ENCODE assay signal across 8 cellular contexts in the genomic region with DNA sequence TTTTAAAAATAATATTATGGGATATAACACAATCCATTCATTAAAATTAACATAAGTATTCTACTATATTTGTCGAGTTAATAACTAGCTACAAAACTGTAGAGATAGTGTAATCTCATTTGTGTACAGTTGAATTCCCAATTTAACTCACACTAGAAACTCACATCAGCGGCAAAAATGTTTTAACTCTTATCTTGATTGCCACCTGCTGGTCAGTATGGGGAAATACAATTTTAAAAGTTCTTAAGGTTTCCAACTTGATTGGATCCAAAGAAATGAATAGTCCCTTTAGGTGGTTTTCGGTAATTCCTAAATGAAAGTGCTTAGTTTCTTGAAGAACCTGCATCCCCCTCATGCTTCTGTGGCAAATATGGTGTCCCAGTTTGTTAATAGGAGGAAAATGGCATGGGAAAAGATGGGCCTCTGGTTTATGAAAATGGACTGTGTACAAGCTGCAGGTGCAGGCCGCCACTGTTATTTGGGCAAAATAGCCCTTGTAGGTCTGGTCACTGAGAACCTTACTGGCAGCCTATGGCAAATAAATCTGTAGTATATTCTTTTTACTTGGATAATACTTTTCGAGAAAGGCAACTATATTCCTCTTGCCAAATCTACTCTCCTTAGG. TPM values are rescaled to one million over a fixed set of nuclear protein-coding genes. Genes with fewer than 3 reads are reported as not detected.
DNase-seq lines count a peak whose midpoint lies in the region; ATAC-seq, FAIRE-seq and TF ChIP-seq lines count a peak whose summit lies in the region.

No MANE protein-coding gene starts in this region.

- POLR2A ChIA-PET in A549 (lab: Yijun Ruan, JAX), result no interaction called here

- CTCF ChIA-PET in A549 (lab: Yijun Ruan, JAX), result interaction anchor here (0.8 to 2.8 kb wide), 19 partner anchors 9 to 1661 kb away, joined by 3 to 41 read pairs (median 4); partner anchors contain the start of gene ANO5

- H3K9ac ChIP-seq in fibroblast of lung (ENCODE audit: insufficient read depth, low read length), result no peak overlapping the region

- peak; percentile 66 to 71 for TF ChIP-seq RAD21 in A549 (conservative IDR thresholded peaks at IDR 0.05 in 1 of 2, IDR thresholded peaks at IDR 0.05 in 1 of 2)

- no peak for TF ChIP-seq EP300 in A549 (IDR thresholded peaks at IDR 0.05)

- DNase-seq in A549 (ENCODE audit: low read depth in 1 of 2, low spot score in 1 of 2) (peak; percentile 21 to 52), GM13976 (ENCODE audit: low spot score) (peak; percentile 30), LHCN-M2 (ENCODE audit: low read depth) (peak; percentile 3), Peyer's patch (no peak), fibroblast of lung (ENCODE audit: low read depth in 2 of 2) (peak; percentile 21 to 41), renal cortical epithelial cell (ENCODE audit: low read depth) (peak; percentile 58)

- no peak overlapping the region for H2AFZ ChIP-seq in fibroblast of lung (ENCODE audit: low read length)

- no peaks in the 10 kb centered on the region for H3K79me2 ChIP-seq in fibroblast of lung (ENCODE audit: control insufficient read depth, insufficient read depth, low read length)

- H3K4me1 ChIP-seq in A549, result no peaks in the 10 kb centered on the region
- H3K4me1 ChIP-seq in Peyer's patch, result no peaks in the 10 kb centered on the region
- no peaks in the 10 kb centered on the region for H3K4me1 ChIP-seq in fibroblast of lung (ENCODE audit: control insufficient read depth, extremely low read depth, insufficient read depth, low read length)

- H3K4me2 ChIP-seq in A549 (no peak overlapping the region), fibroblast of lung (ENCODE audit: extremely low read depth, insufficient read depth, low read length) (no peak overlapping the region)

- ATAC-seq in A549 (peak; percentile 34 to 68; a peak in 4 of 6 replicates), esophagus mucosa (no peak), HG03457 (IDR thresholded peaks at IDR 0.05; ENCODE audit: unreplicated experiment) (no peak)

- H3K4me3 ChIP-seq in A549 (no peak overlapping the region), Peyer's patch (no peak overlapping the region), fibroblast of lung (replicated peaks in 1 of 4; ENCODE audit: control extremely low read depth in 1 of 4, insufficient read depth in 1 of 4, low read depth in 3 of 4, low read length in 4 of 4) (no peak overlapping the region)

- H3K36me3 ChIP-seq in Peyer's patch, result no peaks in the 10 kb centered on the region
- H3K36me3 ChIP-seq in fibroblast of lung (ENCODE audit: control insufficient read depth, insufficient read depth, low read length), result no peaks in the 10 kb centered on the region

- H3K9me3 ChIP-seq in A549 (no peaks in the 10 kb centered on the region), Peyer's patch (no peaks in the 10 kb centered on the region), fibroblast of lung (ENCODE audit: control insufficient read depth, insufficient read depth, low read depth, low read length) (no peaks in the 10 kb centered on the region)

- in situ Hi-C loops in GM13976 (cut with MboI; ENCODE audit: low sequenced_read_pairs, unreplicated experiment), result loop anchor here (10.0 kb wide), 1 partner anchor 140 kb away; no protein-coding TSS in a partner anchor

- H3K27me3 ChIP-seq in Peyer's patch (no peaks in the 10 kb centered on the region), fibroblast of lung (ENCODE audit: control insufficient read depth, insufficient read depth, low read length) (no peaks in the 10 kb centered on the region)

- 15% methylated on average over 5 of the region's 5 CpGs for WGBS in A549 (ENCODE audit: missing lambda C conversion rate)

- TF ChIP-seq POLR2A in A549 (IDR thresholded peaks at IDR 0.05; ENCODE audit: low read length) (no peak), Peyer's patch (IDR thresholded peaks at IDR 0.05) (no peak)

- TF ChIP-seq CTCF in A549 (IDR thresholded peaks at IDR 0.05) (peak; percentile 69), GM13976 (IDR thresholded peaks at IDR 0.05; ENCODE audit: borderline replicate concordance, control extremely low read depth, extremely low read depth, insufficient read depth, missing control alignments) (peak; percentile 52), Peyer's patch (IDR thresholded peaks at IDR 0.05) (peak in 5 of 6 experiments; percentile 12 to 74 (median 63)), fibroblast of lung (conservative IDR thresholded peaks at IDR 0.05 in 1 of 2, IDR thresholded peaks at IDR 0.05 in 1 of 2; ENCODE audit: low read depth in 1 of 2, low read length in 2 of 2) (peak; percentile 42 to 63)

- H3K27ac ChIP-seq in A549, result no peak overlapping the region
- H3K27ac ChIP-seq in Peyer's patch, result no peak overlapping the region
- H3K27ac ChIP-seq in fibroblast of lung (ENCODE audit: insufficient read depth, low read length), result no peak overlapping the region

- FAIRE-seq in A549 (lab: Jason Lieb, UNC), result peak; percentile 88

- H4K20me1 ChIP-seq in fibroblast of lung (ENCODE audit: control insufficient read depth, extremely low read depth, insufficient read depth, low read length), result no peaks in the 10 kb centered on the region

TF ChIP-seq in A549, 52 proteins besides CTCF, POLR2A, EP300 and RAD21:
- TF ChIP-seq RFX5 (IDR thresholded peaks at IDR 0.05) (no peak), ZSCAN20 (CRISPR knock-in tag; IDR thresholded peaks at IDR 0.05) (no peak), SMC3 (IDR thresholded peaks at IDR 0.05) (peak; percentile 71)
TF ChIP-seq in A549: peak in this region for 1.

RNA-seq across cellular contexts. Expression of gene SLC17A6, which starts 33.7 kb away (rescaled TPM):
- polyA plus RNA-seq in A549 (2011; rRNA removed) (not detected in 2 replicates), A549 (2017; fragmentation: RNase III; extraction: RNeasy Plus Mini Kit Qiagen cat#74134 plus additional on column Dnase treatment) (not detected in 3 replicates), fibroblast of lung (not detected in 2 replicates)
- polyA plus RNA-seq in A549 (2012; cell fraction: cytosol; rRNA removed), result not detected in 2 replicates
- not detected in 2 replicates for polyA plus RNA-seq in A549 (2012; cell fraction: nucleus; rRNA removed)
- not detected in 2 replicates for polyA minus RNA-seq in A549 (2011; rRNA and poly(A)+ RNA removed)
- total RNA-seq in LHCN-M2 (2014; rRNA removed) (not detected in 2 replicates), Peyer's patch (not detected), fibroblast of lung (not detected in 2 replicates), renal cortical epithelial cell (not detected in 2 replicates), esophagus mucosa (not detected)
- polyA plus RNA-seq in LHCN-M2 (2012), result not detected
- polyA plus RNA-seq in fibroblast of lung (2012), result not detected in 2 replicates
- polyA minus RNA-seq in fibroblast of lung (ENCODE audit: low replicate concordance), result not detected in 2 replicates

Comparison
In these comparisons a context has a peak if more than half of its experiments do, and no peak if none do; other contexts are left out.
1. ATAC-seq: peak in A549 (2 of 2); none in esophagus mucosa (single experiment) and HG03457 (single experiment).
2. DNase-seq: peak in A549 (2 of 2), GM13976 (single experiment), LHCN-M2 (single experiment), fibroblast of lung (2 of 2) and renal cortical epithelial cell (single experiment); none in Peyer's patch (0 of 3).
3. Peak in every context shown above with its lines, with median percentiles within 50 percentile points of each other: CTCF ChIP-seq.